In the genomic region with DNA sequence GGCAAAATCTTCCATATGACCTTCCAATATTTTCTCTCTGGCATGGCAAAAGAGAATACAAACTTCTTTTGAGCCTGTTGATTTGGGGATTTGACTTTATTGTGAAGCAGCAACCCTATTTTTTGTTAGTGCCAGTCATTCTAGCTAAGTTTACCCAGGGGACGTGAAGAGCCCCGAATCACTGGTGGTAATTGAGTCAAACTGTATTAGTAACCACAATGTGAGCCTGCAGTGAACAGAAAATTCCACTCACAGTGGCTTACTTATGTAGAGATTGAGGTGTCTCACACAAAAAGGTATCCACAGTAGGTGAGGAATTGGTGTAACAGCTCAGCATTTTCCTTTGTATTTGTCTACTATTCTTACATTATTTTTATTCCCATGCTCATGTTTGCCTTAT, we compare ENCODE assay signal across 17 cellular contexts. TPM values are rescaled to one million over a fixed set of nuclear protein-coding genes. Genes with fewer than 3 reads are reported as not detected.
DNase-seq lines count a peak whose midpoint lies in the region; ATAC-seq, FAIRE-seq and TF ChIP-seq lines count a peak whose summit lies in the region.
"Had no signal": no experiment of that assay in that cellular context is flagged by ENCODE, and none has a peak within 500 bp of the region (broad histone marks: within the 10 kb centered on the region; RNA-seq: fewer than 3 reads in every experiment).

No MANE protein-coding gene starts in this region.

- peak overlapping the region; percentile 30 for H3K4me3 Mint-ChIP-seq in activated B cell treated with CpG ODN at 0.5 μM for 24 hours
- no peak overlapping the region for H3K4me3 Mint-ChIP-seq in activated CD8-positive, alpha-beta T cell treated with anti-CD3 and anti-CD28 coated beads for 36 hours
- H3K4me3 Mint-ChIP-seq: activated CD8-positive, alpha-beta memory T cell treated with anti-CD3 and anti-CD28 coated beads, Interleukin-2, amount 10 ng/mL, durations not matched to agents 7 days and 5 days; CD8-positive, alpha-beta T cell had no signal

- no peaks in the 10 kb centered on the region for H3K27me3 ChIP-seq in body of pancreas
- H3K27me3 ChIP-seq: testis had no signal

- CTCF ChIA-PET in activated B cell treated with CpG ODN at 0.5 μM for 24 hours (lab: Charles Lee), result interaction anchor here (0.8 kb wide), 1 partner anchor 118 kb away, joined by 3 read pairs; no protein-coding TSS in a partner anchor
- CTCF ChIA-PET in activated CD8-positive, alpha-beta T cell treated with anti-CD3 and anti-CD28 coated beads for 36 hours (lab: Charles Lee), result interaction anchor here (1.0 to 1.3 kb wide), 2 partner anchors 20 to 119 kb away, joined by 3 to 4 read pairs; no protein-coding TSS in a partner anchor

- peak; percentile 79 for FAIRE-seq in GM12891 (lab: Jason Lieb, UNC)
- FAIRE-seq: RCC 7860 had no signal

- peaks cover 30% of the 10 kb centered on the region for H3K4me1 Mint-ChIP-seq in activated B cell treated with CpG ODN at 0.5 μM for 24 hours
- H3K4me1 Mint-ChIP-seq in activated CD8-positive, alpha-beta T cell treated with anti-CD3 and anti-CD28 coated beads for 36 hours (ENCODE audit: low read depth), result peaks cover 3% of the 10 kb centered on the region
- H3K4me1 Mint-ChIP-seq: activated CD8-positive, alpha-beta memory T cell treated with anti-CD3 and anti-CD28 coated beads, Interleukin-2, amount 10 ng/mL, durations not matched to agents 7 days and 5 days had no signal

- TF ChIP-seq CTCF in activated B cell treated with CpG ODN at 0.5 μM for 24 hours (IDR thresholded peaks at IDR 0.05) (no peak), body of pancreas (IDR thresholded peaks at IDR 0.05) (no peak)
- TF ChIP-seq CTCF in activated CD8-positive, alpha-beta T cell treated with anti-CD3 and anti-CD28 coated beads for 36 hours (IDR thresholded peaks at IDR 0.05), result no peak

- no peak for DNase-seq in GM12891 (ENCODE audit: insufficient read length, low spot score)
- DNase-seq in activated B cell treated with CpG ODN at 0.5 μM for 24 hours, result no peak
- DNase-seq in activated CD8-positive, alpha-beta T cell treated with anti-CD3 and anti-CD28 coated beads for 36 hours, result no peak
- no peak for DNase-seq in stimulated activated CD4-positive, alpha-beta T cell treated with anti-CD3 and anti-CD28 coated beads, Interleukin-2, amount 100 ng/mL, for 24 hours
- DNase-seq in body of pancreas, result no peak
- DNase-seq: activated CD8-positive, alpha-beta memory T cell treated with anti-CD3 and anti-CD28 coated beads, Interleukin-2, amount 10 ng/mL, durations not matched to agents 7 days and 5 days; CD8-positive, alpha-beta T cell; DMS53; NCI-H187; NCI-H226; occipital lobe; testis had no signal

- intact Hi-C loops in activated B cell treated with CpG ODN at 0.5 μM for 24 hours (cut with micrococcal nuclease), result no loop called here
- intact Hi-C loops in activated CD8-positive, alpha-beta T cell treated with anti-CD3 and anti-CD28 coated beads for 36 hours (cut with micrococcal nuclease), result no loop called here
- intact Hi-C loops in body of pancreas (cut with DNase I), result no loop called here

- H3K9me3 ChIP-seq in body of pancreas, result no peaks in the 10 kb centered on the region
- H3K9me3 ChIP-seq: testis had no signal

- TF ChIP-seq POLR2A in GM12891 (IDR thresholded peaks at IDR 0.05; ENCODE audit: low read depth, low read length) (no peak), body of pancreas (IDR thresholded peaks at IDR 0.05) (no peak)

- POLR2A ChIA-PET in activated B cell treated with CpG ODN at 0.5 μM for 24 hours (lab: Charles Lee), result interaction anchor here (0.5 to 1.5 kb wide), 6 partner anchors 19 to 1737 kb away, joined by 3 to 8 read pairs (median 3); a partner anchor contains a TSS
- POLR2A ChIA-PET in activated CD8-positive, alpha-beta T cell treated with anti-CD3 and anti-CD28 coated beads for 36 hours (lab: Charles Lee), result no interaction called here

- peak overlapping the region; percentile 75 for H3K27ac Mint-ChIP-seq in activated B cell treated with CpG ODN at 0.5 μM for 24 hours
- H3K27ac Mint-ChIP-seq in activated CD8-positive, alpha-beta T cell treated with anti-CD3 and anti-CD28 coated beads for 36 hours, result no peak overlapping the region
- H3K27ac Mint-ChIP-seq: activated CD8-positive, alpha-beta memory T cell treated with anti-CD3 and anti-CD28 coated beads, Interleukin-2, amount 10 ng/mL, durations not matched to agents 7 days and 5 days; CD8-positive, alpha-beta T cell had no signal

- H3K9me3 Mint-ChIP-seq in activated B cell treated with CpG ODN at 0.5 μM for 24 hours, result no peaks in the 10 kb centered on the region
- no peaks in the 10 kb centered on the region for H3K9me3 Mint-ChIP-seq in activated CD8-positive, alpha-beta T cell treated with anti-CD3 and anti-CD28 coated beads for 36 hours
- H3K9me3 Mint-ChIP-seq: CD8-positive, alpha-beta T cell had no signal

- H3K36me3 Mint-ChIP-seq in activated B cell treated with CpG ODN at 0.5 μM for 24 hours (ENCODE audit: low read depth), result no peaks in the 10 kb centered on the region
- H3K36me3 Mint-ChIP-seq in activated CD8-positive, alpha-beta T cell treated with anti-CD3 and anti-CD28 coated beads for 36 hours (ENCODE audit: low read depth), result no peaks in the 10 kb centered on the region
- H3K36me3 Mint-ChIP-seq: activated CD8-positive, alpha-beta memory T cell treated with anti-CD3 and anti-CD28 coated beads, Interleukin-2, amount 10 ng/mL, durations not matched to agents 7 days and 5 days; CD8-positive, alpha-beta T cell had no signal

- 63 to 81% methylated on average over 2 of the region's 2 CpGs for WGBS in body of pancreas, 2 donors

- H3K27ac ChIP-seq in body of pancreas, result no peak overlapping the region
- H3K27ac ChIP-seq: SK-N-MC, testis had no signal

- H3K4me3 ChIP-seq in body of pancreas, result no peak overlapping the region
- H3K4me3 ChIP-seq: lung, SK-N-MC, testis had no signal

- H3K4me1 ChIP-seq in body of pancreas, result no peaks in the 10 kb centered on the region
- H3K4me1 ChIP-seq: testis had no signal

- no peaks in the 10 kb centered on the region for H3K36me3 ChIP-seq in body of pancreas (replicated peaks in 1 of 2; ENCODE audit: insufficient read depth in 1 of 2, low read depth in 2 of 2)

- peak; percentile 61 for ATAC-seq in GM19452 (IDR thresholded peaks at IDR 0.05; ENCODE audit: unreplicated experiment)
- peak; percentile 64 for ATAC-seq in HG03196 (IDR thresholded peaks at IDR 0.05; ENCODE audit: unreplicated experiment)
- ATAC-seq in activated B cell treated with CpG ODN at 0.5 μM for 24 hours (ENCODE audit: low read depth), result peak; percentile 84
- ATAC-seq in activated CD8-positive, alpha-beta T cell treated with anti-CD3 and anti-CD28 coated beads for 36 hours, result no peak
- ATAC-seq in body of pancreas, result no peak
- ATAC-seq: activated CD8-positive, alpha-beta memory T cell treated with anti-CD3 and anti-CD28 coated beads, Interleukin-2, amount 10 ng/mL, durations not matched to agents 7 days and 5 days; CD8-positive, alpha-beta T cell had no signal

- H3K27me3 Mint-ChIP-seq in activated B cell treated with CpG ODN at 0.5 μM for 24 hours, result no peaks in the 10 kb centered on the region
- H3K27me3 Mint-ChIP-seq in activated CD8-positive, alpha-beta T cell treated with anti-CD3 and anti-CD28 coated beads for 36 hours, result no peaks in the 10 kb centered on the region
- H3K27me3 Mint-ChIP-seq: activated CD8-positive, alpha-beta memory T cell treated with anti-CD3 and anti-CD28 coated beads, Interleukin-2, amount 10 ng/mL, durations not matched to agents 7 days and 5 days had no signal

TF ChIP-seq in GM12891, 5 proteins besides CTCF, POLR2A, EP300 and RAD21:
- TF ChIP-seq SPI1 (IDR thresholded peaks at IDR 0.05; ENCODE audit: low read depth, low read length), result no peak
- TF ChIP-seq POLR2AphosphoS5 (IDR thresholded peaks at IDR 0.05; ENCODE audit: low read depth, low read length), result no peak
- TF ChIP-seq PAX5 (IDR thresholded peaks at IDR 0.05; ENCODE audit: insufficient read depth, low read length, severe bottlenecking), result no peak

RNA-seq across cellular contexts. Expression of a gene that starts 33.1 kb away (rescaled TPM):
- 77.0 TPM for polyA plus RNA-seq in GM12891 (2012; ENCODE audit: low read depth, missing spikeins)
- total RNA-seq in activated B cell treated with CpG ODN at 0.5 μM for 24 hours (310 and 314 TPM in 2 replicates), body of pancreas (100 to 1,000 TPM in 1 of 2 donors, 10 to 100 TPM in 1; 85.9 to 127 TPM)
- 100 to 1,000 TPM in 1 of 2 experiments, 10 to 100 TPM in 1; 97.5 to 101 TPM for total RNA-seq in activated CD8-positive, alpha-beta T cell treated with anti-CD3 and anti-CD28 coated beads for 36 hours

Comparison
In these comparisons a context has a peak if more than half of its experiments do, and no peak if none do; other contexts are left out.
1. ATAC-seq: peak in GM19452 (single experiment), HG03196 (single experiment) and activated B cell treated with CpG ODN at 0.5 μM for 24 hours (single experiment); none in activated CD8-positive, alpha-beta T cell treated with anti-CD3 and anti-CD28 coated beads for 36 hours (single experiment) and body of pancreas (single experiment).